1 cellular context compared by ENCODE assay signal in the genomic region with DNA sequence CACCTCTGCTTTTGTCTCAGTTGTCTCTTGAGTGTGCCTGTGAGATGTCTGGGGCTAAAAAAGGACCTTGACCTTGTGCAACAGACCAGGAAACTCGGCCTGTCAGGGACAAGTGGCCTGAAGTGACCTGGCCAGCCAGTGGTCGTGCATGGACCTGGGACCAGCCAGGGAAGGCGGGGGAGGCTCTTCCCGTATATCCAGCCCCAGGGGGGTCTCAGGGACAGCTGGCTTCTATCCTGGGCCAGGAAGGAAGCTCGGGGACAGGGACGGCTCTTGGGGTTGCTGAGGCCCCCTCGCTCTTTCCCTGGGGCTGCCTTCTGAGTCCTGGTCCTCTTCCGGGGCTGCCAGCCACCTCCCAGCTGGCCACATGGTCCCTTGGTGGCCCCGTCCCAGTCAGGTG.
TF ChIP-seq lines count a peak whose summit lies in the region.

No MANE protein-coding gene starts in this region.

TF ChIP-seq in HepG2, 621 proteins besides CTCF, POLR2A, EP300 and RAD21:
- TF ChIP-seq, protein P1, sequence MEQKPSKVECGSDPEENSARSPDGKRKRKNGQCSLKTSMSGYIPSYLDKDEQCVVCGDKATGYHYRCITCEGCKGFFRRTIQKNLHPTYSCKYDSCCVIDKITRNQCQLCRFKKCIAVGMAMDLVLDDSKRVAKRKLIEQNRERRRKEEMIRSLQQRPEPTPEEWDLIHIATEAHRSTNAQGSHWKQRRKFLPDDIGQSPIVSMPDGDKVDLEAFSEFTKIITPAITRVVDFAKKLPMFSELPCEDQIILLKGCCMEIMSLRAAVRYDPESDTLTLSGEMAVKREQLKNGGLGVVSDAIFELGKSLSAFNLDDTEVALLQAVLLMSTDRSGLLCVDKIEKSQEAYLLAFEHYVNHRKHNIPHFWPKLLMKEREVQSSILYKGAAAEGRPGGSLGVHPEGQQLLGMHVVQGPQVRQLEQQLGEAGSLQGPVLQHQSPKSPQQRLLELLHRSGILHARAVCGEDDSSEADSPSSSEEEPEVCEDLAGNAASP (CRISPR knock-in tag; IDR thresholded peaks at IDR 0.05; ENCODE audit: borderline replicate concordance) = peak; percentile 26; the same call in 1 of the 2 replicates
- peak; percentile 28; the same call in 1 of the 2 replicates for TF ChIP-seq RXRB (CRISPR knock-in tag; IDR thresholded peaks at IDR 0.05; ENCODE audit: borderline replicate concordance)
- TF ChIP-seq SIN3B (IDR thresholded peaks at IDR 0.05; ENCODE audit: low read length) = no peak
